ENCODE assay signal across 37 cellular contexts in genomic region chr11:45877845-45878244, GRCh38. TPM values are rescaled to one million over a fixed set of nuclear protein-coding genes. Genes with fewer than 3 reads are reported as not detected.
"Had no signal": no experiment of that assay in that cellular context is flagged by ENCODE, and none has a peak within 500 bp of the region (broad histone marks: within the 10 kb centered on the region; RNA-seq: fewer than 3 reads in every experiment).

No MANE protein-coding gene starts in this region.

- H3K36me3 ChIP-seq: breast epithelium had no signal

- H3K27ac ChIP-seq: adrenal gland, ascending aorta, body of pancreas, brain microvascular endothelial cell, breast epithelium, cardiac muscle cell had no signal

- FAIRE-seq: astrocyte, bronchial epithelial cell had no signal

- H3K9me3 ChIP-seq: adrenal gland, ascending aorta, body of pancreas, breast epithelium had no signal

- ATAC-seq: activated naive CD4-positive, alpha-beta T cell treated with anti-CD3 and anti-CD28 coated beads, Interleukin-2, amount 50 U/mL, for 72 hours; activated naive CD8-positive, alpha-beta T cell treated with anti-CD3 and anti-CD28 coated beads, Interleukin-2, amount 50 U/mL, for 24 hours; activated T-cell treated with anti-CD3 and anti-CD28 coated beads, Interleukin-2, amount 50 U/mL, for 4 hours; activated T-cell treated with anti-CD3 and anti-CD28 coated beads, Interleukin-2, amount 50 U/mL, for 72 hours; activated T-helper 17 cell treated with anti-CD3 and anti-CD28 coated beads, Interleukin-2, amount 50 U/mL, for 72 hours; body of pancreas had no signal

- H3K27me3 ChIP-seq: adrenal gland, ascending aorta, body of pancreas, brain microvascular endothelial cell, breast epithelium, cardiac muscle cell had no signal

- DNase-seq: activated effector memory CD4-positive, alpha-beta T cell treated with anti-CD3 and anti-CD28 coated beads, Interleukin-2, amount 50 U/mL, for 16 hours; activated effector memory CD4-positive, alpha-beta T cell treated with Interleukin-2 at 50 U/mL for 16 hours; activated gamma-delta T cell; activated gamma-delta T cell treated with Interleukin-2 at 50 U/mL for 16 hours; activated naive CD4-positive, alpha-beta T cell; activated naive CD4-positive, alpha-beta T cell treated with anti-CD3 and anti-CD28 coated beads for 36 hours; activated naive CD4-positive, alpha-beta T cell treated with anti-CD3 and anti-CD28 coated beads, Interleukin-2, amount 10 ng/mL, durations not matched to agents 7 days and 5 days; activated naive CD4-positive, alpha-beta T cell treated with anti-CD3 and anti-CD28 coated beads, Interleukin-2, amount 50 U/mL, for 16 hours; activated naive CD4-positive, alpha-beta T cell treated with Interleukin-2 at 50 U/mL for 16 hours; activated naive CD8-positive, alpha-beta T cell treated with anti-CD3 and anti-CD28 coated beads for 36 hours; activated naive CD8-positive, alpha-beta T cell treated with anti-CD3 and anti-CD28 coated beads, Interleukin-2, amount 10 ng/mL, durations not matched to agents 7 days and 5 days; activated naive CD8-positive, alpha-beta T cell treated with anti-CD3 and anti-CD28 coated beads, Interleukin-2, amount 50 U/mL, for 24 hours; activated T-cell treated with anti-CD3 and anti-CD28 coated beads, Interleukin-2, amount 50 U/mL, for 24 hours; activated T-cell treated with anti-CD3 and anti-CD28 coated beads, Interleukin-2, amount 50 U/mL, for 4 hours; activated T-cell treated with anti-CD3 and anti-CD28 coated beads, Interleukin-2, amount 50 U/mL, for 48 hours; activated T-cell treated with anti-CD3 and anti-CD28 coated beads, Interleukin-2, amount 50 U/mL, for 72 hours; adrenal gland; amniotic stem cell; amygdala; anterior cingulate cortex; aorta; body of pancreas; brain microvascular endothelial cell; caudate nucleus; central memory CD4-positive, alpha-beta T cell; cerebellar nuclear complex had no signal

- H3K4me1 ChIP-seq: ascending aorta, body of pancreas, breast epithelium had no signal

- H3K4me3 ChIP-seq: adrenal gland, ascending aorta, body of pancreas, breast epithelium, cardiac muscle cell had no signal

RNA-seq across cellular contexts. Expression of gene FREY1, which starts 29.2 kb away (rescaled TPM):
- total RNA-seq: ascending aorta had no signal
- polyA plus RNA-seq: aorta, cardiac muscle cell had no signal

RNA-seq across cellular contexts. Expression of gene LARGE2, which starts 44.6 kb away (rescaled TPM):
- total RNA-seq: activated T-helper 1 cell treated with anti-CD3 and anti-CD28 coated beads, Interleukin-12 subunit alpha, Interleukin-12 subunit beta, Interleukin-2, Interleukin-4 antibody, amounts not matched to agents 30 ng/mL and 10 ng/mL and 1 ng/mL, durations not matched to agents 14 hours and 24 hours and 36 hours; ascending aorta; cardiac septum; cerebellum; chondrocyte had no signal
- polyA plus RNA-seq: aorta had no signal
